ENCODE assay signal across 20 cellular contexts in genomic region chr1:43052322-43052721, GRCh38.
"Had no signal": no experiment of that assay in that cellular context is flagged by ENCODE, and none has a peak within 500 bp of the region (broad histone marks: within the 10 kb centered on the region; RNA-seq: fewer than 3 reads in every experiment).

No MANE protein-coding gene starts in this region.

- ATAC-seq: foreskin keratinocyte, mucosa of descending colon, natural killer cell, psoas muscle, right lobe of liver had no signal

- H3K27ac ChIP-seq: foreskin keratinocyte, psoas muscle, right lobe of liver, stomach, thoracic aorta, transverse colon had no signal

- H3K27me3 ChIP-seq: foreskin keratinocyte, right lobe of liver, stomach, transverse colon had no signal

- H3K9me3 ChIP-seq: mucosa of descending colon, psoas muscle, right lobe of liver, stomach, thoracic aorta, transverse colon had no signal

- FAIRE-seq: colon, endothelial cell of umbilical vein, urothelium cell line had no signal

- H3K36me3 ChIP-seq: right lobe of liver, stomach, thoracic aorta, transverse colon had no signal

- H3K4me1 ChIP-seq: psoas muscle, right lobe of liver, transverse colon had no signal

- H3K4me3 ChIP-seq: mucosa of descending colon, psoas muscle, right lobe of liver, stomach, thoracic aorta, transverse colon had no signal

- DNase-seq: cerebellar nuclear complex; dermis blood vessel endothelial cell; erythroblast; foreskin keratinocyte; kidney glomerular epithelial cell; mucosa of descending colon; natural killer cell; occipital lobe; psoas muscle; retina; right lobe of liver; stimulated activated CD4-positive, alpha-beta T cell treated with anti-CD3 and anti-CD28 coated beads, Interleukin-12 subunit alpha, Interleukin-12 subunit beta, amount 100 ng/mL, for 4 hours; stimulated activated naive CD4-positive, alpha-beta T cell; stomach; substantia nigra; transverse colon had no signal
